Comparison of ENCODE assay signal across 9 cellular contexts in the genomic region with DNA sequence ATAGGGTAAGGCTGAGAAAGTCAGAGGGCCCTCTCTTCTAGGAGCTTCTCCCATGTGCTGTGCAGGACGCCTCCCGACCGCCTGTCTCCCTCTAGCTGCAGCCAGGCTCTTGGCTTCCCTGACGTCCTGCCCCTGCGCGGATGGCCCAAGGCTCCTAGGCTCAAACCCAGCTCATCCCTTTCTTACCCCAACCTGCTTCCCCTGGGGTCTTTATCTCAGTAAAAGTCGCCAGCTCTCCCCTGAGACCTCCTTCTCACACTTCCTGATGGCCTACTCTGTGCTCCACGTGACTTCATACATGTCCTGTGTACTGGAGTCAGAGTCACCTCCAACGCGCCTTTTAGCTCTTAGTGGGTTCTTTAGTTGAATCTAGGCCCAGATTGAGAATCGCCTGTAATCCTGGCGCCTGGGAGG. TPM values are rescaled to one million over a fixed set of nuclear protein-coding genes. Genes with fewer than 3 reads are reported as not detected.
DNase-seq lines count a peak whose midpoint lies in the region; FAIRE-seq and TF ChIP-seq lines count a peak whose summit lies in the region.
"Had no signal": no experiment of that assay in that cellular context is flagged by ENCODE, and none has a peak within 500 bp of the region (broad histone marks: within the 10 kb centered on the region; RNA-seq: fewer than 3 reads in every experiment).

No MANE protein-coding gene starts in this region.

- peaks cover 6% of the 10 kb centered on the region; the same call in 1 of the 2 replicates for H3K4me1 ChIP-seq in HUES48 (ENCODE audit: control insufficient read depth, insufficient read depth, low read length)

- peak overlapping the region; percentile 94 for H3K27ac Mint-ChIP-seq in osteocyte (ENCODE audit: unreplicated experiment)

- H3K4me3 Mint-ChIP-seq in osteocyte (ENCODE audit: unreplicated experiment): peak overlapping the region; percentile 83

- H3K36me3 Mint-ChIP-seq in osteocyte (ENCODE audit: unreplicated experiment): peaks cover 3% of the 10 kb centered on the region

- H3K4me1 Mint-ChIP-seq in osteocyte (ENCODE audit: unreplicated experiment): peaks cover 16% of the 10 kb centered on the region

- H3K9ac ChIP-seq in HUES48 (ENCODE audit: low read depth, low read length): peak overlapping the region; percentile 95

- H3K27me3 Mint-ChIP-seq in osteocyte (ENCODE audit: unreplicated experiment): no peaks in the 10 kb centered on the region

- peak overlapping the region; percentile 72 for H3K4me3 ChIP-seq in HUES48 (ENCODE audit: low read depth, low read length)

- peak overlapping the region; percentile 98 for H3K27ac ChIP-seq in HUES48 (ENCODE audit: low read depth, low read length)

- no peaks in the 10 kb centered on the region for H3K9me3 ChIP-seq in HUES48 (ENCODE audit: control insufficient read depth, insufficient read depth, low read length)

- H3K36me3 ChIP-seq in HUES48 (ENCODE audit: control insufficient read depth, insufficient read depth, low read length): peaks cover 17% of the 10 kb centered on the region

- DNase-seq in NCI-H2227 (lab: John Stamatoyannopoulos, UW; ENCODE audit: unreplicated experiment) (peak; percentile 47), NCI-H2227 treated with DMSO at 0.1 percent for 48 hours (lab: John Stamatoyannopoulos, UW) (no peak), RPMI8226 (peak; percentile 92), germinal center (ENCODE audit: low spot score) (peak; percentile 72), osteocyte (ENCODE audit: extremely low spot score, unreplicated experiment) (no peak), urothelium cell line (ENCODE audit: low spot score) (peak; percentile 73)
- DNase-seq in activated gamma-delta T cell treated with anti-CD3 and anti-CD28 coated beads, Interleukin-2, amount 50 U/mL, for 16 hours (ENCODE audit: low read depth): peak; percentile 45

- no peaks in the 10 kb centered on the region for H3K27me3 ChIP-seq in HUES48 (ENCODE audit: control insufficient read depth, insufficient read depth, low read length)

- peak; percentile 48 for TF ChIP-seq CTCF in osteocyte (IDR thresholded peaks at IDR 0.05)

- no peak for FAIRE-seq in urothelium cell line (lab: Jason Lieb, UNC)
- FAIRE-seq: G401.6 had no signal

- no peaks in the 10 kb centered on the region for H3K9me3 Mint-ChIP-seq in osteocyte (ENCODE audit: unreplicated experiment)

RNA-seq across cellular contexts. Expression of a gene that starts 1.1 kb away (rescaled TPM):
- total RNA-seq in osteocyte: 4.3 and 4.8 TPM in 2 replicates

RNA-seq across cellular contexts. Expression of a gene that starts 9.4 kb away (rescaled TPM):
- 36.4 and 37.1 TPM in 2 replicates for total RNA-seq in osteocyte

RNA-seq across cellular contexts. Expression of a gene that starts 22.4 kb away (rescaled TPM):
- total RNA-seq in osteocyte: 10.1 and 12.1 TPM in 2 replicates

RNA-seq across cellular contexts. Expression of a gene that starts 35.7 kb away (rescaled TPM):
- 10.9 and 11.3 TPM in 2 replicates for total RNA-seq in osteocyte

RNA-seq across cellular contexts. Expression of a gene that starts 49.7 kb away (rescaled TPM):
- 14.8 and 19.8 TPM in 2 replicates for total RNA-seq in osteocyte

Comparison
In these comparisons a context has a peak if more than half of its experiments do, and no peak if none do; other contexts are left out.
1. DNase-seq: peak in NCI-H2227 (single experiment), RPMI8226 (single experiment), activated gamma-delta T cell treated with anti-CD3 and anti-CD28 coated beads, Interleukin-2, amount 50 U/mL, for 16 hours (single experiment), germinal center (single experiment) and urothelium cell line (single experiment); none in NCI-H2227 treated with DMSO at 0.1 percent for 48 hours (single experiment) and osteocyte (single experiment).